ENCODE assay signal across 19 cellular contexts in genomic region chr9:134491856-134492255, GRCh38.
DNase-seq lines count a peak whose midpoint lies in the region; ATAC-seq, FAIRE-seq and TF ChIP-seq lines count a peak whose summit lies in the region.
"Had no signal": no experiment of that assay in that cellular context is flagged by ENCODE, and none has a peak within 500 bp of the region (broad histone marks: within the 10 kb centered on the region; RNA-seq: fewer than 3 reads in every experiment).

No MANE protein-coding gene starts in this region.

- H3K36me3 Mint-ChIP-seq in mesothelial cell of epicardium (no peaks in the 10 kb centered on the region), GM23338 (ENCODE audit: low read depth) (no peaks in the 10 kb centered on the region; the same call in 2 of the 3 replicates)

- H3K27me3 ChIP-seq in RWPE2 (ENCODE audit: insufficient read depth, poor library complexity, severe bottlenecking) = no peaks in the 10 kb centered on the region
- peaks cover 0 to 94% (median 0%) of the 10 kb centered on the region in 4 donors for H3K27me3 ChIP-seq in esophagus squamous epithelium
- no peaks in the 10 kb centered on the region for H3K27me3 ChIP-seq in upper lobe of left lung
- no peaks in the 10 kb centered on the region for H3K27me3 ChIP-seq in brain microvascular endothelial cell (replicated peaks)
- H3K27me3 ChIP-seq in GM23338 (ENCODE audit: insufficient read depth) = no peaks in the 10 kb centered on the region
- H3K27me3 ChIP-seq: cardiac muscle cell, MG63, testis had no signal

- H3K4me1 ChIP-seq in RWPE2 (ENCODE audit: insufficient read depth, poor library complexity, severe bottlenecking) (no peaks in the 10 kb centered on the region), esophagus squamous epithelium (peaks cover 0 to 13% (median 0%) of the 10 kb centered on the region in 3 donors), upper lobe of left lung (peaks cover 0 to 8% (median 2%) of the 10 kb centered on the region in 4 donors), GM23338 (ENCODE audit: insufficient read depth) (no peaks in the 10 kb centered on the region)
- H3K4me1 ChIP-seq: testis had no signal

- peaks cover 7% of the 10 kb centered on the region for H3K27me3 Mint-ChIP-seq in mesothelial cell of epicardium (ENCODE audit: low read depth)
- peaks cover 3% of the 10 kb centered on the region for H3K27me3 Mint-ChIP-seq in GM23338 (ENCODE audit: insufficient read depth, low read depth, poor library complexity)

- H3K9me3 Mint-ChIP-seq in mesothelial cell of epicardium (no peaks in the 10 kb centered on the region), GM23338 (no peaks in the 10 kb centered on the region)

- no peaks in the 10 kb centered on the region for H4K20me1 ChIP-seq in GM23338 (replicated peaks; ENCODE audit: insufficient read depth)

- H3K27ac Mint-ChIP-seq in mesothelial cell of epicardium (peak overlapping the region; percentile 94), GM23338 (no peak overlapping the region)

- no peak overlapping the region for H3K4me2 ChIP-seq in GM23338

- no peaks in the 10 kb centered on the region for H3K79me2 ChIP-seq in GM23338 (replicated peaks; ENCODE audit: insufficient read depth)

- WGBS in esophagus squamous epithelium, 2 donors = 49 to 74% methylated on average over 4 to 10 of the region's 11 CpGs
- 70 to 82% methylated on average over 11 of the region's 11 CpGs for WGBS in upper lobe of left lung, 2 donors

- H3K9me3 ChIP-seq in RWPE2 (ENCODE audit: severe bottlenecking) (no peaks in the 10 kb centered on the region), esophagus squamous epithelium (no peaks in the 10 kb centered on the region), upper lobe of left lung (no peaks in the 10 kb centered on the region)
- H3K9me3 ChIP-seq: MG63, testis had no signal

- H3K27ac ChIP-seq in RWPE2 (ENCODE audit: poor library complexity, severe bottlenecking) (no peak overlapping the region), esophagus squamous epithelium (peak overlapping the region in 3 of 4 donors; percentile 9 to 78 (median 71)), upper lobe of left lung (peak overlapping the region in 3 of 4 donors; percentile 30 to 57 (median 30)), brain microvascular endothelial cell (no peak overlapping the region), GM23338 (ENCODE audit: low read depth) (no peak overlapping the region)
- H3K27ac ChIP-seq: cardiac muscle cell, testis had no signal

- DNase-seq in RWPE2 (ENCODE audit: low spot score) (peak; percentile 26), esophagus squamous epithelium (lab: John Stamatoyannopoulos, UW) (no peak), mesothelial cell of epicardium (ENCODE audit: low spot score in 2 of 2, unreplicated experiment in 2 of 2) (no peak), upper lobe of left lung (peak in 1 of 2 donors; percentile 39), brain microvascular endothelial cell (no peak), GM23338 (ENCODE audit: low spot score) (no peak), urothelium cell line (ENCODE audit: low spot score) (no peak)
- DNase-seq: AML-193, DMS79 treated with DMSO at 0.1 percent for 48 hours, GOT3, MG63, NCI-H1436, NCI-H748 treated with DMSO at 0.1 percent for 48 hours, nucleus accumbens had no signal

- H3K36me3 ChIP-seq in RWPE2 (ENCODE audit: low read depth) = no peaks in the 10 kb centered on the region
- no peaks in the 10 kb centered on the region for H3K36me3 ChIP-seq in esophagus squamous epithelium
- no peaks in the 10 kb centered on the region for H3K36me3 ChIP-seq in upper lobe of left lung
- no peaks in the 10 kb centered on the region for H3K36me3 ChIP-seq in brain microvascular endothelial cell (replicated peaks)
- H3K36me3 ChIP-seq in GM23338 (ENCODE audit: insufficient read depth) = no peaks in the 10 kb centered on the region
- H3K36me3 ChIP-seq: cardiac muscle cell, MG63 had no signal

- intact Hi-C loops in esophagus squamous epithelium (cut with DNase I) = no loop called here

- FAIRE-seq in urothelium cell line (lab: Jason Lieb, UNC) = no peak
- FAIRE-seq: GM12891, TTC549 had no signal

- H3K4me3 Mint-ChIP-seq in mesothelial cell of epicardium (no peak overlapping the region), GM23338 (no peak overlapping the region)

- TF ChIP-seq CTCF in RWPE2 (IDR thresholded peaks at IDR 0.05; ENCODE audit: poor library complexity, severe bottlenecking) (no peak), esophagus squamous epithelium (IDR thresholded peaks at IDR 0.05) (no peak), mesothelial cell of epicardium (IDR thresholded peaks at IDR 0.05; ENCODE audit: unreplicated experiment) (no peak), upper lobe of left lung (IDR thresholded peaks at IDR 0.05) (no peak), brain microvascular endothelial cell (IDR thresholded peaks at IDR 0.05; ENCODE audit: low read depth, low read length, missing control alignments) (no peak), GM23338 (conservative IDR thresholded peaks at IDR 0.05; ENCODE audit: low read depth in 2 of 2) (no peak)

- TF ChIP-seq POLR2A in esophagus squamous epithelium (IDR thresholded peaks at IDR 0.05) (no peak), upper lobe of left lung (IDR thresholded peaks at IDR 0.05) (no peak)

- H3K4me3 ChIP-seq in RWPE2 (ENCODE audit: severe bottlenecking) (no peak overlapping the region), esophagus squamous epithelium (no peak overlapping the region), upper lobe of left lung (no peak overlapping the region), brain microvascular endothelial cell (ENCODE audit: low read depth, low read length) (no peak overlapping the region), GM23338 (no peak overlapping the region)
- H3K4me3 ChIP-seq: cardiac muscle cell, MG63, testis had no signal

- peaks cover 23% of the 10 kb centered on the region for H3K4me1 Mint-ChIP-seq in mesothelial cell of epicardium
- peaks cover 8% of the 10 kb centered on the region for H3K4me1 Mint-ChIP-seq in GM23338

- no peaks in the 10 kb centered on the region for H3K9me2 ChIP-seq in GM23338 (ENCODE audit: insufficient read depth)

- no peak for TF ChIP-seq EP300 in upper lobe of left lung (IDR thresholded peaks at IDR 0.05)

- in situ Hi-C loops in brain microvascular endothelial cell (cut with HindIII; ENCODE audit: low pct_ligation_motif_present, low sequenced_read_pairs) = loop anchor here (25.0 kb wide), 1 partner anchor 145 kb away; the partner anchor contains the start of gene COL5A1

- no peaks in the 10 kb centered on the region for H3F3A ChIP-seq in GM23338 (replicated peaks; ENCODE audit: low read depth)

- no peak for ATAC-seq in RWPE2 (ENCODE audit: low read depth)
- ATAC-seq in upper lobe of left lung (ENCODE audit: low FRiP score in 2 of 2) = no peak
- ATAC-seq in GM23338 = no peak
- ATAC-seq: left lobe of liver had no signal

- H2AFZ ChIP-seq in GM23338 = no peak overlapping the region

TF ChIP-seq in GM23338, 12 proteins besides CTCF, POLR2A, EP300 and RAD21 (continues in another document):
- TF ChIP-seq CREB1 (CRISPR knock-in tag; IDR thresholded peaks at IDR 0.05; ENCODE audit: low read depth) (no peak), JUNB (IDR thresholded peaks at IDR 0.05; ENCODE audit: unreplicated experiment) (no peak), NANOG (IDR thresholded peaks at IDR 0.05; ENCODE audit: borderline replicate concordance) (no peak)

Comparison
In these comparisons a context has a peak if more than half of its experiments do, and no peak if none do; other contexts are left out.
1. H3K27ac ChIP-seq: peak in esophagus squamous epithelium (3 of 4) and upper lobe of left lung (3 of 4); none in RWPE2 (single experiment), brain microvascular endothelial cell (single experiment) and GM23338 (single experiment).